ENCODE assay signal across 8 cellular contexts in the genomic region with DNA sequence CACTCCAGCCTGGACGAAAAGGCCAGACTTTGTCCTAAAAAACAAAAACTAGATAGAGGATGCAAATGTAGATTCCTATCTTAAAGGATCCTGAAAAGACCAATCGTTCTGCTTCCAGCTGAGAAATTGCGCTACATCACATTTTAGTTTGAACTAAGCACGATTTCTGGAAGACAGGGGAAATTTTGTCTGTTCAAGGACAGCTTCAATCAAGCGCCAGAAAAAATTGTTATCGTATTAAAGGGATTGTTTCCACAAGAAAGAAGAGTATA. TPM values are rescaled to one million over a fixed set of nuclear protein-coding genes. Genes with fewer than 3 reads are reported as not detected.
DNase-seq lines count a peak whose midpoint lies in the region; ATAC-seq lines count a peak whose summit lies in the region.

No MANE protein-coding gene starts in this region.

- ATAC-seq in HG03196 (IDR thresholded peaks at IDR 0.05; ENCODE audit: unreplicated experiment), result peak; percentile 1
- ATAC-seq in stimulated activated effector memory CD8-positive, alpha-beta T cell treated with anti-CD3 and anti-CD28 coated beads, Interleukin-12 subunit alpha, Interleukin-12 subunit beta, amount 100 ng/mL, for 72 hours, result no peak
- ATAC-seq in HG02623 (IDR thresholded peaks at IDR 0.05; ENCODE audit: unreplicated experiment), result no peak

- peak overlapping the region; percentile 37; the same call in 1 of the 2 replicates for H3K4me3 ChIP-seq in iPS DF 6.9 (ENCODE audit: low read length)

- no peak overlapping the region for H3K27ac Mint-ChIP-seq in activated T-helper 1 cell treated with anti-CD3 and anti-CD28 coated beads, Interleukin-12 subunit alpha, Interleukin-12 subunit beta, Interleukin-2, Interleukin-4 antibody, amounts not matched to agents 30 ng/mL and 10 ng/mL and 1 ng/mL, durations not matched to agents 14 hours and 24 hours and 36 hours
- H3K27ac Mint-ChIP-seq in stimulated activated effector memory CD8-positive, alpha-beta T cell treated with anti-CD3 and anti-CD28 coated beads, Interleukin-12 subunit alpha, Interleukin-12 subunit beta, amount 100 ng/mL, for 72 hours, result peak overlapping the region; percentile 91

- no peaks in the 10 kb centered on the region for H3K9me3 Mint-ChIP-seq in activated T-helper 1 cell treated with anti-CD3 and anti-CD28 coated beads, Interleukin-12 subunit alpha, Interleukin-12 subunit beta, Interleukin-2, Interleukin-4 antibody, amounts not matched to agents 30 ng/mL and 10 ng/mL and 1 ng/mL, durations not matched to agents 14 hours and 24 hours and 36 hours
- H3K9me3 Mint-ChIP-seq in stimulated activated effector memory CD8-positive, alpha-beta T cell treated with anti-CD3 and anti-CD28 coated beads, Interleukin-12 subunit alpha, Interleukin-12 subunit beta, amount 100 ng/mL, for 72 hours, result no peaks in the 10 kb centered on the region

- H3K36me3 ChIP-seq in iPS DF 6.9 (ENCODE audit: control insufficient read depth, insufficient read depth, low read length), result no peaks in the 10 kb centered on the region

- no peak for DNase-seq in activated T-helper 1 cell treated with anti-CD3 and anti-CD28 coated beads, Interleukin-12 subunit alpha, Interleukin-12 subunit beta, Interleukin-2, Interleukin-4 antibody, amounts not matched to agents 30 ng/mL and 10 ng/mL and 1 ng/mL, durations not matched to agents 14 hours and 24 hours and 36 hours (ENCODE audit: low spot score)
- DNase-seq in iPS DF 6.9 (ENCODE audit: low read depth, low spot score) (no peak), NCI-H446 treated with DMSO at 0.1 percent for 48 hours (lab: John Stamatoyannopoulos, UW) (no peak), DMS79 (lab: John Stamatoyannopoulos, UW) (no peak)
- DNase-seq in stimulated activated effector memory CD8-positive, alpha-beta T cell treated with anti-CD3 and anti-CD28 coated beads, Interleukin-12 subunit alpha, Interleukin-12 subunit beta, amount 100 ng/mL, for 72 hours (ENCODE audit: low spot score in 2 of 2), result no peak
- no peak for DNase-seq in stimulated activated CD4-positive, alpha-beta T cell treated with anti-CD3 and anti-CD28 coated beads, Interleukin-4, amount 100 ng/mL, for 4 hours

- WGBS in iPS DF 6.9 (ENCODE audit: insufficient coverage, insufficient read length), result no CpG with 5 or more reads among the region's 6 CpGs

- peaks cover 10% of the 10 kb centered on the region for H3K36me3 Mint-ChIP-seq in activated T-helper 1 cell treated with anti-CD3 and anti-CD28 coated beads, Interleukin-12 subunit alpha, Interleukin-12 subunit beta, Interleukin-2, Interleukin-4 antibody, amounts not matched to agents 30 ng/mL and 10 ng/mL and 1 ng/mL, durations not matched to agents 14 hours and 24 hours and 36 hours (ENCODE audit: low read depth)
- no peaks in the 10 kb centered on the region for H3K36me3 Mint-ChIP-seq in stimulated activated effector memory CD8-positive, alpha-beta T cell treated with anti-CD3 and anti-CD28 coated beads, Interleukin-12 subunit alpha, Interleukin-12 subunit beta, amount 100 ng/mL, for 72 hours

- peak overlapping the region; percentile 94 for H3K4me3 Mint-ChIP-seq in activated T-helper 1 cell treated with anti-CD3 and anti-CD28 coated beads, Interleukin-12 subunit alpha, Interleukin-12 subunit beta, Interleukin-2, Interleukin-4 antibody, amounts not matched to agents 30 ng/mL and 10 ng/mL and 1 ng/mL, durations not matched to agents 14 hours and 24 hours and 36 hours
- peak overlapping the region; percentile 84 for H3K4me3 Mint-ChIP-seq in stimulated activated effector memory CD8-positive, alpha-beta T cell treated with anti-CD3 and anti-CD28 coated beads, Interleukin-12 subunit alpha, Interleukin-12 subunit beta, amount 100 ng/mL, for 72 hours

- peaks cover 8% of the 10 kb centered on the region for H3K27me3 Mint-ChIP-seq in activated T-helper 1 cell treated with anti-CD3 and anti-CD28 coated beads, Interleukin-12 subunit alpha, Interleukin-12 subunit beta, Interleukin-2, Interleukin-4 antibody, amounts not matched to agents 30 ng/mL and 10 ng/mL and 1 ng/mL, durations not matched to agents 14 hours and 24 hours and 36 hours (ENCODE audit: insufficient read depth)

- intact Hi-C loops in activated T-helper 1 cell treated with anti-CD3 and anti-CD28 coated beads, Interleukin-12 subunit alpha, Interleukin-12 subunit beta, Interleukin-2, Interleukin-4 antibody, amounts not matched to agents 30 ng/mL and 10 ng/mL and 1 ng/mL, durations not matched to agents 14 hours and 24 hours and 36 hours (cut with micrococcal nuclease), result loop anchor here (1.0 to 5.0 kb wide), 5 partner anchors 31 to 1066 kb away; a partner anchor contains a TSS

- no peak overlapping the region for H3K27ac ChIP-seq in iPS DF 6.9 (ENCODE audit: low read length)

- H3K9me3 ChIP-seq in iPS DF 6.9 (ENCODE audit: control insufficient read depth, insufficient read depth, low read length), result no peaks in the 10 kb centered on the region

- H3K4me1 Mint-ChIP-seq in activated T-helper 1 cell treated with anti-CD3 and anti-CD28 coated beads, Interleukin-12 subunit alpha, Interleukin-12 subunit beta, Interleukin-2, Interleukin-4 antibody, amounts not matched to agents 30 ng/mL and 10 ng/mL and 1 ng/mL, durations not matched to agents 14 hours and 24 hours and 36 hours (ENCODE audit: low read depth), result peaks cover 44% of the 10 kb centered on the region
- H3K4me1 Mint-ChIP-seq in stimulated activated effector memory CD8-positive, alpha-beta T cell treated with anti-CD3 and anti-CD28 coated beads, Interleukin-12 subunit alpha, Interleukin-12 subunit beta, amount 100 ng/mL, for 72 hours, result peaks cover 30% of the 10 kb centered on the region

- H3K27me3 ChIP-seq in iPS DF 6.9 (ENCODE audit: control insufficient read depth, insufficient read depth, low read length), result no peaks in the 10 kb centered on the region

- no peaks in the 10 kb centered on the region for H3K4me1 ChIP-seq in iPS DF 6.9 (ENCODE audit: control insufficient read depth, insufficient read depth, low read length)

RNA-seq across cellular contexts. Expression of a gene that starts 0.7 kb away (rescaled TPM):
- total RNA-seq in activated T-helper 1 cell treated with anti-CD3 and anti-CD28 coated beads, Interleukin-12 subunit alpha, Interleukin-12 subunit beta, Interleukin-2, Interleukin-4 antibody, amounts not matched to agents 30 ng/mL and 10 ng/mL and 1 ng/mL, durations not matched to agents 14 hours and 24 hours and 36 hours, result 12.1 and 12.7 TPM in 2 replicates

RNA-seq across cellular contexts. Expression of a gene that starts 30.7 kb away (rescaled TPM):
- 13.9 and 14.6 TPM in 2 replicates for total RNA-seq in activated T-helper 1 cell treated with anti-CD3 and anti-CD28 coated beads, Interleukin-12 subunit alpha, Interleukin-12 subunit beta, Interleukin-2, Interleukin-4 antibody, amounts not matched to agents 30 ng/mL and 10 ng/mL and 1 ng/mL, durations not matched to agents 14 hours and 24 hours and 36 hours
